ENCODE assay signal across 7 cellular contexts in genomic region chr17:81223758-81224122, GRCh38. TPM values are rescaled to one million over a fixed set of nuclear protein-coding genes. Genes with fewer than 3 reads are reported as not detected.
DNase-seq lines count a peak whose midpoint lies in the region; ATAC-seq, FAIRE-seq and TF ChIP-seq lines count a peak whose summit lies in the region.
"Had no signal": no experiment of that assay in that cellular context is flagged by ENCODE, and none has a peak within 500 bp of the region (broad histone marks: within the 10 kb centered on the region; RNA-seq: fewer than 3 reads in every experiment).

No MANE protein-coding gene starts in this region.

- H3K4me3 ChIP-seq in GM12864 (ENCODE audit: low read depth, low read length): peak overlapping the region; percentile 34; the same call in 1 of the 2 replicates
- peak overlapping the region; percentile 80 for H3K4me3 ChIP-seq in SJSA1
- peak overlapping the region; percentile 25 for H3K4me3 ChIP-seq in mononuclear cell (ENCODE audit: low read length)

- no peak for TF ChIP-seq CTCF in GM12864 (IDR thresholded peaks at IDR 0.05; ENCODE audit: low read depth, low read length, missing control alignments)

- peaks cover 18% of the 10 kb centered on the region; the same call in 1 of the 2 replicates for H3K36me3 ChIP-seq in SJSA1

- no peak for FAIRE-seq in frontal cortex (lab: Jason Lieb, UNC)

- H3K4me1 ChIP-seq in SJSA1 (replicated peaks) (peaks cover 19% of the 10 kb centered on the region), mononuclear cell (ENCODE audit: insufficient read depth, low read length) (peaks cover 36% of the 10 kb centered on the region)

- H3K9me3 ChIP-seq in SJSA1 (replicated peaks) (no peaks in the 10 kb centered on the region; the same call in 1 of the 2 replicates), mononuclear cell (ENCODE audit: low read depth, low read length) (no peaks in the 10 kb centered on the region)

- H3K27me3 ChIP-seq in SJSA1 (replicated peaks) (no peaks in the 10 kb centered on the region), mononuclear cell (ENCODE audit: insufficient read depth, low read length) (no peaks in the 10 kb centered on the region)

- no peak for ATAC-seq in HG02588 (IDR thresholded peaks at IDR 0.05; ENCODE audit: unreplicated experiment)

- H3K27ac ChIP-seq in SJSA1: no peak overlapping the region

- DNase-seq in GM12864 (ENCODE audit: low read depth): no peak
- DNase-seq in SJSA1 (ENCODE audit: low read depth in 1 of 2, low spot score in 2 of 2): no peak
- no peak for DNase-seq in NCI-H2029 treated with DMSO at 0.1 percent for 48 hours (lab: John Stamatoyannopoulos, UW)
- DNase-seq in frontal cortex (ENCODE audit: low spot score in 2 of 2): no peak

RNA-seq across cellular contexts. Expression of gene CEP131, which starts 1.0 kb away (rescaled TPM):
- 31.7 and 38.2 TPM in 2 replicates for total RNA-seq in SJSA1 (2014; rRNA removed; shearing (Covaris generic))
- total RNA-seq in mononuclear cell: 4.8 TPM
- total RNA-seq in frontal cortex: 13.0 TPM

RNA-seq across cellular contexts. Expression of gene TEPSIN, which starts 15.1 kb away (rescaled TPM):
- total RNA-seq in SJSA1 (2014; rRNA removed; shearing (Covaris generic)): 20.4 and 27.1 TPM in 2 replicates
- total RNA-seq in mononuclear cell: 39.6 TPM
- 7.3 TPM for total RNA-seq in frontal cortex

RNA-seq across cellular contexts. Expression of gene NDUFAF8, which starts 15.4 kb away (rescaled TPM):
- 74.0 and 126 TPM in 2 replicates for total RNA-seq in SJSA1 (2014; rRNA removed; shearing (Covaris generic))
- total RNA-seq in mononuclear cell (9.3 TPM), frontal cortex (5.7 TPM)

RNA-seq across cellular contexts. Expression of gene AATK, which starts 57.7 kb away (rescaled TPM):
- total RNA-seq in SJSA1 (2014; rRNA removed; shearing (Covaris generic)): 0.18 TPM in 1 of 2 replicates, not detected in the other
- total RNA-seq in mononuclear cell (2.0 TPM), frontal cortex (8.2 TPM)

RNA-seq across cellular contexts. Expression of gene PVALEF, which starts 58.4 kb away (rescaled TPM):
- not detected in 2 replicates for total RNA-seq in SJSA1 (2014; rRNA removed; shearing (Covaris generic))
- total RNA-seq in mononuclear cell (not detected), frontal cortex (not detected)
- total RNA-seq: T-helper 1 cell treated with Interleukin-12 subunit alpha and Interleukin-12 subunit beta and Interleukin-4 antibody, amounts not matched to agents 30 ng/mL and 1 ng/mL, for 36 hours had no signal

Comparison
In these comparisons a context has a peak if more than half of its experiments do, and no peak if none do; other contexts are left out.
1. H3K4me3 ChIP-seq: peak in every context shown above with its lines; median percentile 80 in SJSA1; 34 in GM12864; 25 in mononuclear cell.